Comparison of ENCODE assay signal across 1 cellular context in genomic region chr1:158128531-158128930, GRCh38. TPM values are rescaled to one million over a fixed set of nuclear protein-coding genes. Genes with fewer than 3 reads are reported as not detected.
"Had no signal": no experiment of that assay in that cellular context is flagged by ENCODE, and none has a peak within 500 bp of the region (broad histone marks: within the 10 kb centered on the region; RNA-seq: fewer than 3 reads in every experiment).

No MANE protein-coding gene starts in this region.

RNA-seq across cellular contexts. Expression of gene CD1D, which starts 52.2 kb away (rescaled TPM):
- polyA plus RNA-seq: GM23248 had no signal
